Comparison of ENCODE assay signal across 11 cellular contexts in the genomic region with DNA sequence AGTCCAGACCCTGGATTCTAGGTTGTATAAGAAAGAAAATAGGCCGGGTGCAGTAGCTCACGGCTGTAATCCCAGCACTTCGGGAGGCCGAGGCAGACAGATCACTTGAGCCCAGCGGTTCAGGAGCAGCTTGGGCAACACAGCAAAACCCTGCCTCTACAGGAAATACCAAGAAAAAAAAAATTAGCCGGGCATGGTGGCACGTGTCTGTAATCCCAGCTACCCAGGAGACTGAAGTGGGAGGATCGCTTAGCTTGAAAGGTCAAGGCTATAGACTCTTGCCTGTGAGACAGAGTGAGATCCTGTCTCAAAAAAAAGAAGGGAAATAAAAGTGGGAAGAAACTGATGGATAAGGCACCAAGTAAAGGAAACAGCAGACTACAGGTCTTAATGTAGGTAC.
DNase-seq lines count a peak whose midpoint lies in the region; ATAC-seq and TF ChIP-seq lines count a peak whose summit lies in the region.
"Had no signal": no experiment of that assay in that cellular context is flagged by ENCODE, and none has a peak within 500 bp of the region (broad histone marks: within the 10 kb centered on the region; RNA-seq: fewer than 3 reads in every experiment).

No MANE protein-coding gene starts in this region.

- intact Hi-C loops in sigmoid colon (cut with DNase I): no loop called here

- no peaks in the 10 kb centered on the region for H3K27me3 Mint-ChIP-seq in T-cell

- POLR2A ChIA-PET in T-cell (lab: Charles Lee): no interaction called here

- H3K9ac ChIP-seq in BLaER1: no peak overlapping the region

- H3K4me3 ChIP-seq in BLaER1 (no peak overlapping the region), GM06990 (replicated peaks; ENCODE audit: low read depth, low read length) (peak overlapping the region; percentile 45), sigmoid colon (no peak overlapping the region)

- no peak for DNase-seq in GM06990 (ENCODE audit: extremely low read depth, insufficient read length)
- DNase-seq in T-cell: no peak
- peak; percentile 86 for DNase-seq in left kidney (ENCODE audit: low read depth, low spot score)
- DNase-seq in NCI-H1436 treated with DMSO at 0.1 percent for 48 hours (lab: John Stamatoyannopoulos, UW): no peak
- no peak for DNase-seq in sigmoid colon
- no peak for DNase-seq in midbrain (lab: John Stamatoyannopoulos, UW)
- DNase-seq: NCI-H446; RPMI8226; stimulated activated CD8-positive, alpha-beta memory T cell treated with anti-CD3 and anti-CD28 coated beads, Interleukin-4, amount 100 ng/mL, for 48 hours had no signal

- TF ChIP-seq CTCF in GM06990 (IDR thresholded peaks at IDR 0.05; ENCODE audit: insufficient read depth, low read length, poor library complexity, severe bottlenecking): no peak
- no peak for TF ChIP-seq CTCF in sigmoid colon (IDR thresholded peaks at IDR 0.05)

- peak overlapping the region; percentile 80 to 87 for H3K27ac Mint-ChIP-seq in T-cell

- H4K20me1 ChIP-seq in BLaER1: peaks cover 36% of the 10 kb centered on the region; the same call in 1 of the 2 replicates

- peaks cover 89 to 92% (median 90%) of the 10 kb centered on the region in 3 donors for H3K4me1 Mint-ChIP-seq in T-cell

- no peaks in the 10 kb centered on the region for H3K9me3 Mint-ChIP-seq in T-cell

- H3K27me3 ChIP-seq in BLaER1 (no peaks in the 10 kb centered on the region), GM06990 (replicated peaks; ENCODE audit: control insufficient read depth, insufficient read depth, low read length) (no peaks in the 10 kb centered on the region), sigmoid colon (no peaks in the 10 kb centered on the region)

- H3K36me3 ChIP-seq in BLaER1: no peaks in the 10 kb centered on the region
- no peaks in the 10 kb centered on the region for H3K36me3 ChIP-seq in GM06990 (ENCODE audit: control insufficient read depth, insufficient read depth, low read length)
- H3K36me3 ChIP-seq in sigmoid colon: no peaks in the 10 kb centered on the region

- peak in 3 of 4 experiments; percentile 4 to 16 (median 6) for ATAC-seq in T-cell (replicated peaks in 1 of 4)
- no peak for ATAC-seq in HG03135 (IDR thresholded peaks at IDR 0.05; ENCODE audit: unreplicated experiment)

- TF ChIP-seq POLR2A in sigmoid colon (IDR thresholded peaks at IDR 0.05): no peak

- H3K27ac ChIP-seq in BLaER1: no peak overlapping the region
- H3K27ac ChIP-seq in sigmoid colon: no peak overlapping the region

- CTCF ChIA-PET in T-cell (lab: Charles Lee): no interaction called here

- H3K4me1 ChIP-seq in BLaER1 (peaks cover 17% of the 10 kb centered on the region), sigmoid colon (peaks cover 0 to 62% (median 45%) of the 10 kb centered on the region in 4 donors)

- H3K9me3 ChIP-seq in BLaER1 (no peaks in the 10 kb centered on the region), sigmoid colon (no peaks in the 10 kb centered on the region)

- WGBS in sigmoid colon, 2 donors: 78 to 81% methylated on average over 8 of the region's 8 CpGs

- peak overlapping the region; percentile 49 to 63 (median 56) for H3K4me3 Mint-ChIP-seq in T-cell

- H3K36me3 Mint-ChIP-seq in T-cell: peaks cover 47% of the 10 kb centered on the region

- no peak for TF ChIP-seq EP300 in sigmoid colon (IDR thresholded peaks at IDR 0.05)

- peak overlapping the region; percentile 47 for H3K4me2 ChIP-seq in BLaER1
